ENCODE assay signal across 8 cellular contexts in the genomic region with DNA sequence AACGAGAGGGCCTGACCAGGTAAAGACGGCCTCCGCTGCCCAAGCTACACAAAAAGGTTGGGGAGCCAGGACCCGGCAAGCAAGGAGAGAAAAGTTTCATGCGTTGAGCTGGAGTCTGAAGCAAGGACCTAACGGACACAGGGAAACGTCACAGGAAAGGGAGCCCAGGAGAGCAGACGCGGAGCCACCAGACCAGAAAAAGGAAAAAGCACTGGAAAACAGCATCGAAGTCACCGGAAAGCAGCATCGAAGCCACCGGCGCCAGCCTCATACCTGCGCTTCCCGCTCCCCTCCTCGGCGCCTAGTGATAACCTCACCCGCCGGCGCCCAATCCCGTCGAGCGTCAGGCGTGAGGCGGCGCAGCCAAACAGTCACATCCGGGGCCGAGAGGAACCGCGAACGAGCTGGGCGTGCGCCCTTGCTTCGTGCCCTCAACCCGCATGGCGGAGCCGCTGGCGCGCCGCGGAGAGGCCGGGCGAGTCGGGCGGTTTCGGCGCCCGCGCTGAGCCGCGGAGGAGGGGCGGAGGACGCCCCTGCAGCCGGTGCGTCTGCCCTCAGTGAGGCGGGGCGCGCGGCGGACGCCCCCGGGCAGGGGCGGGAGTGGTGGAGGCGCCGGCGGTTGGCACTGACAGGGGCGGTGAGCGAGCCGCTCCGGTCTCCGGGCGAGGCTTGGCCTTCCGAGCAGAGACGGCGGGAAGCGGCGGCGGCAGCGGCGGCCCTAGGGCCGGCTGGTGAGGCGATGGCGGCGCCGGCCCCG. TPM values are rescaled to one million over a fixed set of nuclear protein-coding genes. Genes with fewer than 3 reads are reported as not detected.
DNase-seq lines count a peak whose midpoint lies in the region; ATAC-seq, FAIRE-seq and TF ChIP-seq lines count a peak whose summit lies in the region.

A gene with protein sequence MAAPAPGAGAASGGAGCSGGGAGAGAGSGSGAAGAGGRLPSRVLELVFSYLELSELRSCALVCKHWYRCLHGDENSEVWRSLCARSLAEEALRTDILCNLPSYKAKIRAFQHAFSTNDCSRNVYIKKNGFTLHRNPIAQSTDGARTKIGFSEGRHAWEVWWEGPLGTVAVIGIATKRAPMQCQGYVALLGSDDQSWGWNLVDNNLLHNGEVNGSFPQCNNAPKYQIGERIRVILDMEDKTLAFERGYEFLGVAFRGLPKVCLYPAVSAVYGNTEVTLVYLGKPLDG (plus strand): TSS at position 415 of the 757 bp plus-strand sequence. CDS start 325 bp downstream, at position 740.
A gene (minus strand): TSS at position 309 of the 757 bp plus-strand sequence. CDS start 7,079 bp downstream, outside the sequence.

- TF ChIP-seq POLR2A in GM12891 (IDR thresholded peaks at IDR 0.05; ENCODE audit: low read depth, low read length) (peak; percentile 80), ovary (IDR thresholded peaks at IDR 0.05) (peak; percentile 74)

- no peaks in the 10 kb centered on the region for H3K27me3 ChIP-seq in ovary
- H3K27me3 ChIP-seq in tibial artery, result no peaks in the 10 kb centered on the region

- peak within 1 kb of the TSS; percentile 5 to 71 for H3K27ac ChIP-seq in ovary
- H3K27ac ChIP-seq in tibial artery, result peak within 1 kb of the TSS; percentile 82 to 93

- no peak for TF ChIP-seq EP300 in ovary (IDR thresholded peaks at IDR 0.05)

- H3K9me3 ChIP-seq in ovary (no peaks in the 10 kb centered on the region), tibial artery (no peaks in the 10 kb centered on the region)

- H3K4me3 ChIP-seq in ovary (peak within 1 kb of the TSS; percentile 92), tibial artery (peak within 1 kb of the TSS; percentile 92 to 94)

- H3K4me1 ChIP-seq in ovary (ENCODE audit: insufficient read depth), result peaks cover 5% of the 10 kb centered on the region
- peaks cover 0 to 31% (median 24%) of the 10 kb centered on the region in 4 donors for H3K4me1 ChIP-seq in tibial artery

- intact Hi-C loops in Right ventricle myocardium inferior (cut with DNase I), result no loop called here
- intact Hi-C loops in ovary (cut with DNase I), result no loop called here
- intact Hi-C loops in tibial artery (cut with DNase I; ENCODE audit: low total_unique reads), result no loop called here

- DNase-seq in GM12891 (ENCODE audit: insufficient read length, low spot score), result peak; percentile 94
- DNase-seq in NCI-H1417 treated with DMSO at 0.1 percent for 48 hours (lab: John Stamatoyannopoulos, UW), result peak; percentile 83
- peak; percentile 81 to 90 for DNase-seq in SW 1271 (lab: John Stamatoyannopoulos, UW)
- DNase-seq in activated naive CD8-positive, alpha-beta T cell treated with anti-CD3 and anti-CD28 coated beads, Interleukin-2, amount 50 U/mL, for 16 hours (ENCODE audit: low read depth, low spot score), result peak; percentile 90
- peak; percentile 98 for DNase-seq in Right ventricle myocardium inferior (ENCODE audit: missing footprints)
- peak; percentile 91 to 96 (median 92) for DNase-seq in ovary
- peak; percentile 94 to 96 for DNase-seq in tibial artery

- H3K36me3 ChIP-seq in ovary, result no peaks in the 10 kb centered on the region
- H3K36me3 ChIP-seq in tibial artery, result peaks cover 0 to 5% (median 0%) of the 10 kb centered on the region in 3 donors

- TF ChIP-seq CTCF in ovary (IDR thresholded peaks at IDR 0.05) (no peak), tibial artery (IDR thresholded peaks at IDR 0.05) (no peak)

- WGBS in ovary, 3 donors, result 0 to 1% (median 0%) methylated on average over 41 to 87 of the region's 87 CpGs

- peak; percentile 99 for FAIRE-seq in GM12891 (lab: Jason Lieb, UNC)

- peak; percentile 96 for ATAC-seq in HG02798 (IDR thresholded peaks at IDR 0.05; ENCODE audit: poor library complexity, unreplicated experiment)
- ATAC-seq in Right ventricle myocardium inferior, result peak; percentile 99

TF ChIP-seq in GM12891, 5 proteins besides CTCF, POLR2A, EP300 and RAD21:
- TF ChIP-seq TAF1 (IDR thresholded peaks at IDR 0.05; ENCODE audit: low read depth, low read length), result peak; percentile 93
- 0 out of 2 replicates have a peak, but pooled peaks have one; percentile 32 for TF ChIP-seq POU2F2 (IDR thresholded peaks at IDR 0.05; ENCODE audit: low read depth, low read length)
- peak; percentile 58 for TF ChIP-seq SPI1 (IDR thresholded peaks at IDR 0.05; ENCODE audit: low read depth, low read length)
- peak; percentile 49 for TF ChIP-seq PAX5 (IDR thresholded peaks at IDR 0.05; ENCODE audit: insufficient read depth, low read length, severe bottlenecking)
- TF ChIP-seq POLR2AphosphoS5 (IDR thresholded peaks at IDR 0.05; ENCODE audit: low read depth, low read length), result peak; percentile 80

RNA-seq across cellular contexts. Expression of the first gene that starts in this region (rescaled TPM):
- polyA plus RNA-seq in GM12891 (2012; ENCODE audit: low read depth, missing spikeins), result 9.3 TPM
- total RNA-seq in Right ventricle myocardium inferior (8.2 TPM), ovary (1 to 10 TPM; 3.8 to 8.2 (median 7.2) TPM)
- polyA plus RNA-seq in ovary, result 1 to 10 TPM; 3.8 to 7.3 TPM

RNA-seq across cellular contexts. Expression of the second gene that starts in this region (rescaled TPM):
- polyA plus RNA-seq in GM12891 (2012; ENCODE audit: low read depth, missing spikeins), result 11.6 TPM
- total RNA-seq in Right ventricle myocardium inferior (9.8 TPM), ovary (10 to 100 TPM in 4 of 7 donors, 1 to 10 TPM in 3; 3.0 to 14.1 (median 11.6) TPM)
- 10 to 100 TPM; 10.8 to 13.1 TPM for polyA plus RNA-seq in ovary

Comparison
In these comparisons a context has a peak if more than half of its experiments do, and no peak if none do; other contexts are left out.
1. Peak in every context shown above with its lines: DNase-seq, ATAC-seq, H3K4me3 ChIP-seq and H3K27ac ChIP-seq.